Comparison of ENCODE assay signal across 36 cellular contexts in genomic region chr3:98450372-98450771, GRCh38. TPM values are rescaled to one million over a fixed set of nuclear protein-coding genes. Genes with fewer than 3 reads are reported as not detected.
"Had no signal": no experiment of that assay in that cellular context is flagged by ENCODE, and none has a peak within 500 bp of the region (broad histone marks: within the 10 kb centered on the region; RNA-seq: fewer than 3 reads in every experiment).

No MANE protein-coding gene starts in this region.

- H3K4me3 ChIP-seq: adrenal gland, body of pancreas, breast epithelium, SJCRH30, SK-N-MC had no signal

- FAIRE-seq: astrocyte, TTC549 had no signal

- H3K27ac Mint-ChIP-seq: activated CD4-positive, alpha-beta T cell treated with anti-CD3 and anti-CD28 coated beads, Interleukin-2, amount 10 ng/mL, durations not matched to agents 24 days and 14 days; activated CD8-positive, alpha-beta T cell treated with anti-CD3 and anti-CD28 coated beads for 36 hours; activated naive CD4-positive, alpha-beta T cell treated with anti-CD3 and anti-CD28 coated beads for 36 hours; activated naive CD4-positive, alpha-beta T cell treated with anti-CD3 and anti-CD28 coated beads, Interleukin-2, amount 50 U/mL, for 72 hours; activated T-helper 17 cell treated with anti-CD3 and anti-CD28 coated beads, Interleukin-2, amount 50 U/mL, for 72 hours had no signal

- DNase-seq: activated CD4-positive, alpha-beta T cell treated with anti-CD3 and anti-CD28 coated beads, Interleukin-2, amount 10 ng/mL, durations not matched to agents 24 days and 14 days; activated CD4-positive, alpha-beta T cell treated with anti-CD3 and anti-CD28 coated beads, Interleukin-2, amount 50 U/mL, for 4 hours; activated gamma-delta T cell; activated naive CD4-positive, alpha-beta T cell treated with anti-CD3 and anti-CD28 coated beads for 36 hours; activated T-cell treated with anti-CD3 and anti-CD28 coated beads, Interleukin-2, amount 50 U/mL, for 1 hour; activated T-cell treated with anti-CD3 and anti-CD28 coated beads, Interleukin-2, amount 50 U/mL, for 72 hours; adrenal gland; body of pancreas; cerebellar nuclear complex; NCI-H1092 treated with DMSO at 0.1 percent for 48 hours; NCI-H1417; NCI-H146; NCI-H187; NCI-H2029 treated with DMSO at 0.1 percent for 48 hours; NCI-H2107; NCI-H2171; NCI-H510A; NCI-H526; NCI-H748 treated with DMSO at 0.1 percent for 48 hours; SHP77; SJCRH30; T1000 had no signal

- H3K36me3 ChIP-seq: adrenal gland, breast epithelium, SJCRH30 had no signal

- ATAC-seq: activated CD8-positive, alpha-beta T cell treated with anti-CD3 and anti-CD28 coated beads for 36 hours; activated naive CD4-positive, alpha-beta T cell treated with anti-CD3 and anti-CD28 coated beads, Interleukin-2, amount 50 U/mL, for 72 hours; activated T-cell treated with anti-CD3 and anti-CD28 coated beads, Interleukin-2, amount 50 U/mL, for 72 hours; body of pancreas; Panc1 had no signal

- H3K4me3 Mint-ChIP-seq: activated CD4-positive, alpha-beta T cell treated with anti-CD3 and anti-CD28 coated beads, Interleukin-2, amount 10 ng/mL, durations not matched to agents 24 days and 14 days; activated CD8-positive, alpha-beta T cell treated with anti-CD3 and anti-CD28 coated beads for 36 hours; activated naive CD4-positive, alpha-beta T cell treated with anti-CD3 and anti-CD28 coated beads for 36 hours; activated T-cell treated with anti-CD3 and anti-CD28 coated beads, Interleukin-2, amount 50 U/mL, for 72 hours; activated T-helper 17 cell treated with anti-CD3 and anti-CD28 coated beads, Interleukin-2, amount 50 U/mL, for 72 hours had no signal

- H3K27ac ChIP-seq: adrenal gland, body of pancreas, breast epithelium, SJCRH30, SK-N-MC had no signal

- H3K4me1 ChIP-seq: adrenal gland, body of pancreas, breast epithelium, SJCRH30 had no signal

- H3K9me3 ChIP-seq: adrenal gland, body of pancreas, breast epithelium, SJCRH30 had no signal

- H3K27me3 ChIP-seq: adrenal gland, body of pancreas, breast epithelium, SJCRH30 had no signal

- H3K9me3 Mint-ChIP-seq: activated CD8-positive, alpha-beta T cell treated with anti-CD3 and anti-CD28 coated beads for 36 hours; activated naive CD4-positive, alpha-beta T cell treated with anti-CD3 and anti-CD28 coated beads for 36 hours; activated T-cell treated with anti-CD3 and anti-CD28 coated beads, Interleukin-2, amount 50 U/mL, for 72 hours; activated T-helper 17 cell treated with anti-CD3 and anti-CD28 coated beads, Interleukin-2, amount 50 U/mL, for 72 hours had no signal

RNA-seq across cellular contexts. Expression of gene OR5K1, which starts 12.6 kb away (rescaled TPM):
- total RNA-seq: activated CD4-positive, alpha-beta T cell treated with anti-CD3 and anti-CD28 coated beads, Interleukin-2, amount 10 ng/mL, durations not matched to agents 24 days and 14 days; activated CD8-positive, alpha-beta memory T cell treated with anti-CD3 and anti-CD28 coated beads for 36 hours; activated CD8-positive, alpha-beta T cell treated with anti-CD3 and anti-CD28 coated beads for 36 hours; activated naive CD4-positive, alpha-beta T cell treated with anti-CD3 and anti-CD28 coated beads for 36 hours; activated naive CD4-positive, alpha-beta T cell treated with anti-CD3 and anti-CD28 coated beads, Interleukin-2, amount 50 U/mL, for 72 hours; activated T-cell treated with anti-CD3 and anti-CD28 coated beads, Interleukin-2, amount 50 U/mL, for 72 hours; adrenal gland; astrocyte; body of pancreas; breast epithelium; cardiac septum; M059J; RPMI7951; SJCRH30; T-helper 1 cell treated with Interleukin-12 subunit alpha and Interleukin-12 subunit beta and Interleukin-4 antibody, amounts not matched to agents 30 ng/mL and 1 ng/mL, for 36 hours; T-helper 2 cell treated with Interferon-gamma antibody and Interleukin-4, amounts not matched to agents 100 ng/mL and 5 ng/mL, for 36 hours had no signal
- polyA plus RNA-seq: adrenal gland had no signal

RNA-seq across cellular contexts. Expression of gene OR5K2, which starts 47.1 kb away (rescaled TPM):
- total RNA-seq: activated CD4-positive, alpha-beta T cell treated with anti-CD3 and anti-CD28 coated beads, Interleukin-2, amount 10 ng/mL, durations not matched to agents 24 days and 14 days; activated CD8-positive, alpha-beta memory T cell treated with anti-CD3 and anti-CD28 coated beads for 36 hours; activated CD8-positive, alpha-beta T cell treated with anti-CD3 and anti-CD28 coated beads for 36 hours; activated naive CD4-positive, alpha-beta T cell treated with anti-CD3 and anti-CD28 coated beads for 36 hours; activated naive CD4-positive, alpha-beta T cell treated with anti-CD3 and anti-CD28 coated beads, Interleukin-2, amount 50 U/mL, for 72 hours; activated T-cell treated with anti-CD3 and anti-CD28 coated beads, Interleukin-2, amount 50 U/mL, for 72 hours; activated T-helper 17 cell treated with anti-CD3 and anti-CD28 coated beads, Interleukin-2, amount 50 U/mL, for 72 hours; adrenal gland; astrocyte; body of pancreas; breast epithelium; cardiac septum; M059J; RPMI7951; T-helper 1 cell treated with Interleukin-12 subunit alpha and Interleukin-12 subunit beta and Interleukin-4 antibody, amounts not matched to agents 30 ng/mL and 1 ng/mL, for 36 hours; T-helper 2 cell treated with Interferon-gamma antibody and Interleukin-4, amounts not matched to agents 100 ng/mL and 5 ng/mL, for 36 hours had no signal
- polyA plus RNA-seq: adrenal gland had no signal

RNA-seq across cellular contexts. Expression of gene OR5K3, which starts 59.9 kb away (rescaled TPM):
- total RNA-seq: activated CD4-positive, alpha-beta T cell treated with anti-CD3 and anti-CD28 coated beads, Interleukin-2, amount 10 ng/mL, durations not matched to agents 24 days and 14 days; activated CD8-positive, alpha-beta memory T cell treated with anti-CD3 and anti-CD28 coated beads for 36 hours; activated CD8-positive, alpha-beta T cell treated with anti-CD3 and anti-CD28 coated beads for 36 hours; activated naive CD4-positive, alpha-beta T cell treated with anti-CD3 and anti-CD28 coated beads for 36 hours; activated naive CD4-positive, alpha-beta T cell treated with anti-CD3 and anti-CD28 coated beads, Interleukin-2, amount 50 U/mL, for 72 hours; activated T-cell treated with anti-CD3 and anti-CD28 coated beads, Interleukin-2, amount 50 U/mL, for 72 hours; activated T-helper 17 cell treated with anti-CD3 and anti-CD28 coated beads, Interleukin-2, amount 50 U/mL, for 72 hours; adrenal gland; astrocyte; body of pancreas; breast epithelium; cardiac septum; M059J; RPMI7951; SJCRH30; T-helper 1 cell treated with Interleukin-12 subunit alpha and Interleukin-12 subunit beta and Interleukin-4 antibody, amounts not matched to agents 30 ng/mL and 1 ng/mL, for 36 hours; T-helper 2 cell treated with Interferon-gamma antibody and Interleukin-4, amounts not matched to agents 100 ng/mL and 5 ng/mL, for 36 hours had no signal
- polyA plus RNA-seq: adrenal gland had no signal
